ENCODE assay signal across 8 cellular contexts in genomic region chr17:82449883-82450356, GRCh38. TPM values are rescaled to one million over a fixed set of nuclear protein-coding genes. Genes with fewer than 3 reads are reported as not detected.
A peak's percentile ranks its signal among the peaks of the same experiment; 100 is the strongest.
DNase-seq lines count a peak whose midpoint lies in the region; ATAC-seq, FAIRE-seq and TF ChIP-seq lines count a peak whose summit lies in the region.

No MANE protein-coding gene starts in this region.

- 80 to 85% methylated on average over 17 to 18 of the region's 18 CpGs for WGBS in endodermal cell (ENCODE audit: insufficient coverage in 1 of 2, insufficient read length in 1 of 2), 2 experiments

- peaks cover 12% of the 10 kb centered on the region for H3K9me3 ChIP-seq in endodermal cell (ENCODE audit: control insufficient read depth, low read length)

- H3K36me3 ChIP-seq in endodermal cell (ENCODE audit: control insufficient read depth, insufficient read depth, low read length), result peaks cover 4% of the 10 kb centered on the region

- H3K4me1 Mint-ChIP-seq in endodermal cell, result peaks cover 5% of the 10 kb centered on the region

- DNase-seq in activated CD4-positive, alpha-beta T cell treated with anti-CD3 and anti-CD28 coated beads for 4 hours, result peak; percentile 41 to 47
- no peak for DNase-seq in endodermal cell
- no peak for DNase-seq in omental fat pad (ENCODE audit: low spot score)
- DNase-seq in HTR-8/SVneo (ENCODE audit: insufficient read length, low spot score), result no peak
- no peak for DNase-seq in NCI-H2227 treated with DMSO at 0.1 percent for 48 hours (lab: John Stamatoyannopoulos, UW)
- no peak for DNase-seq in NCI-H2107 treated with DMSO at 0.1 percent for 48 hours (lab: John Stamatoyannopoulos, UW; ENCODE audit: unreplicated experiment)

- H3K4me3 Mint-ChIP-seq in endodermal cell, result peak overlapping the region; percentile 74

- H3K27ac Mint-ChIP-seq in endodermal cell, result peak overlapping the region; percentile 26

- H3K36me3 Mint-ChIP-seq in endodermal cell (ENCODE audit: low read depth), result peaks cover 6% of the 10 kb centered on the region

- TF ChIP-seq CTCF in endodermal cell (conservative IDR thresholded peaks at IDR 0.05) (no peak), omental fat pad (IDR thresholded peaks at IDR 0.05) (no peak)

- H3K4me1 ChIP-seq in endodermal cell (ENCODE audit: control insufficient read depth, insufficient read depth, low read length), result peaks cover 5% of the 10 kb centered on the region

- no peak for FAIRE-seq in HTR-8/SVneo (lab: Jason Lieb, UNC)

- H3K4me3 ChIP-seq in endodermal cell (ENCODE audit: low read length), result peak overlapping the region; percentile 92

- ATAC-seq in HG02870 (IDR thresholded peaks at IDR 0.05; ENCODE audit: unreplicated experiment) (peak; percentile 5), omental fat pad (ENCODE audit: low FRiP score) (peak; percentile 2), HG03135 (IDR thresholded peaks at IDR 0.05; ENCODE audit: unreplicated experiment) (no peak)

- H3K27me3 Mint-ChIP-seq in endodermal cell (ENCODE audit: insufficient read depth), result peaks cover 4% of the 10 kb centered on the region

- no peaks in the 10 kb centered on the region for H3K27me3 ChIP-seq in endodermal cell (ENCODE audit: control insufficient read depth, insufficient read depth, low read length, poor library complexity, severe bottlenecking)

- peaks cover 33% of the 10 kb centered on the region for H3K9me3 Mint-ChIP-seq in endodermal cell

- peak overlapping the region; percentile 72 for H3K27ac ChIP-seq in endodermal cell (ENCODE audit: low read depth, low read length)

- H3K9ac ChIP-seq in endodermal cell (ENCODE audit: extremely low read depth, low read length, poor library complexity, severe bottlenecking), result peak overlapping the region; percentile 86

RNA-seq across cellular contexts. Expression of gene CYBC1, which starts 0.6 kb away (rescaled TPM):
- 10 to 100 TPM; 71.2 to 88.5 TPM for total RNA-seq in endodermal cell
- polyA plus RNA-seq in endodermal cell (2013, experiment 1 of 2), result 62.1 TPM
- polyA plus RNA-seq in endodermal cell (2013, experiment 2 of 2), result 49.1 TPM
- total RNA-seq in omental fat pad, result 10 to 100 TPM; 43.8 to 74.6 (median 68.4) TPM

RNA-seq across cellular contexts. Expression of gene NARF, which starts 8.6 kb away (rescaled TPM):
- total RNA-seq in endodermal cell, result 10 to 100 TPM; 64.0 to 70.8 TPM
- 151 TPM for polyA plus RNA-seq in endodermal cell (2013, experiment 1 of 2)
- 159 TPM for polyA plus RNA-seq in endodermal cell (2013, experiment 2 of 2)
- 10 to 100 TPM; 31.8 to 48.7 (median 35.7) TPM for total RNA-seq in omental fat pad

RNA-seq across cellular contexts. Expression of gene OGFOD3, which starts 31.5 kb away (rescaled TPM):
- 10 to 100 TPM; 24.0 to 30.1 TPM for total RNA-seq in endodermal cell
- 24.2 TPM for polyA plus RNA-seq in endodermal cell (2013, experiment 1 of 2)
- 21.2 TPM for polyA plus RNA-seq in endodermal cell (2013, experiment 2 of 2)
- total RNA-seq in omental fat pad, result 10 to 100 TPM; 22.9 to 31.6 (median 28.6) TPM

RNA-seq across cellular contexts. Expression of gene HEXD, which starts 31.8 kb away (rescaled TPM):
- total RNA-seq in endodermal cell (10 to 100 TPM; 31.5 to 37.6 TPM), omental fat pad (10 to 100 TPM; 29.1 to 66.4 (median 47.3) TPM)
- 42.8 TPM for polyA plus RNA-seq in endodermal cell (2013, experiment 1 of 2)
- 31.9 TPM for polyA plus RNA-seq in endodermal cell (2013, experiment 2 of 2)

Comparison
In these comparisons a context has a peak if more than half of its experiments do, and no peak if none do; other contexts are left out.
1. DNase-seq: peak in activated CD4-positive, alpha-beta T cell treated with anti-CD3 and anti-CD28 coated beads for 4 hours (2 of 2); none in endodermal cell (single experiment), omental fat pad (single experiment), HTR-8/SVneo (single experiment), NCI-H2227 treated with DMSO at 0.1 percent for 48 hours (single experiment) and NCI-H2107 treated with DMSO at 0.1 percent for 48 hours (single experiment).